In genomic region chr3:32198714-32199113, GRCh38 we compare ENCODE assay signal across 27 cellular contexts. TPM values are rescaled to one million over a fixed set of nuclear protein-coding genes. Genes with fewer than 3 reads are reported as not detected.
"Had no signal": no experiment of that assay in that cellular context is flagged by ENCODE, and none has a peak within 500 bp of the region (broad histone marks: within the 10 kb centered on the region; RNA-seq: fewer than 3 reads in every experiment).

No MANE protein-coding gene starts in this region.

- H3K4me1 ChIP-seq: psoas muscle had no signal

- H3K4me3 Mint-ChIP-seq: activated CD4-positive, alpha-beta memory T cell treated with anti-CD3 and anti-CD28 coated beads, Interleukin-2, amount 10 ng/mL, durations not matched to agents 7 days and 5 days; activated CD4-positive, alpha-beta T cell treated with anti-CD3 and anti-CD28 coated beads, Interleukin-2, amount 10 ng/mL, durations not matched to agents 7 days and 5 days; activated T-cell treated with anti-CD3 and anti-CD28 coated beads, Interleukin-2, amount 50 U/mL, for 24 hours; effector memory CD8-positive, alpha-beta T cell; naive thymus-derived CD4-positive, alpha-beta T cell; WTC11 had no signal

- H3K9me3 ChIP-seq: gastrocnemius medialis, psoas muscle, thoracic aorta had no signal

- H3K4me3 ChIP-seq: gastrocnemius medialis, psoas muscle, thoracic aorta had no signal

- H3K36me3 Mint-ChIP-seq: naive thymus-derived CD4-positive, alpha-beta T cell; WTC11 had no signal

- H3K27ac Mint-ChIP-seq: activated CD4-positive, alpha-beta memory T cell treated with anti-CD3 and anti-CD28 coated beads, Interleukin-2, amount 10 ng/mL, durations not matched to agents 7 days and 5 days; activated CD4-positive, alpha-beta T cell treated with anti-CD3 and anti-CD28 coated beads, Interleukin-2, amount 10 ng/mL, durations not matched to agents 7 days and 5 days; activated T-cell treated with anti-CD3 and anti-CD28 coated beads, Interleukin-2, amount 50 U/mL, for 24 hours; effector memory CD8-positive, alpha-beta T cell; naive thymus-derived CD4-positive, alpha-beta T cell; WTC11 had no signal

- H3K4me1 Mint-ChIP-seq: activated CD4-positive, alpha-beta memory T cell treated with anti-CD3 and anti-CD28 coated beads, Interleukin-2, amount 10 ng/mL, durations not matched to agents 7 days and 5 days; activated CD4-positive, alpha-beta T cell treated with anti-CD3 and anti-CD28 coated beads, Interleukin-2, amount 10 ng/mL, durations not matched to agents 7 days and 5 days; WTC11 had no signal

- H3K36me3 ChIP-seq: gastrocnemius medialis, thoracic aorta had no signal

- DNase-seq: activated CD4-positive, alpha-beta memory T cell treated with anti-CD3 and anti-CD28 coated beads, Interleukin-2, amount 10 ng/mL, durations not matched to agents 7 days and 5 days; activated CD4-positive, alpha-beta T cell treated with anti-CD3 and anti-CD28 coated beads for 1 hour; activated CD4-positive, alpha-beta T cell treated with anti-CD3 and anti-CD28 coated beads, Interleukin-2, amount 10 ng/mL, durations not matched to agents 7 days and 5 days; activated CD8-positive, alpha-beta memory T cell treated with anti-CD3 and anti-CD28 coated beads, Interleukin-2, amount 50 U/mL, for 48 hours; activated gamma-delta T cell; activated naive CD4-positive, alpha-beta T cell treated with anti-CD3 and anti-CD28 coated beads, Interleukin-2, amount 50 U/mL, for 16 hours; activated T-cell treated with anti-CD3 and anti-CD28 coated beads, Interleukin-2, amount 50 U/mL, for 24 hours; amygdala; cortex of kidney; effector memory CD8-positive, alpha-beta T cell; gastrocnemius medialis; glutamatergic neuron; islet precursor cell; left cardiac atrium; midbrain; naive thymus-derived CD4-positive, alpha-beta T cell; nucleus accumbens; psoas muscle; stimulated activated CD4-positive, alpha-beta T cell treated with anti-CD3 and anti-CD28 coated beads, Interleukin-15, amount 100 ng/mL, for 24 hours; stimulated activated CD4-positive, alpha-beta T cell treated with anti-CD3 and anti-CD28 coated beads, Interleukin-2, amount 100 ng/mL, for 24 hours; stimulated activated naive CD8-positive, alpha-beta T cell treated with anti-CD3 and anti-CD28 coated beads, Interleukin-15, Interleukin-2, amounts not matched to agents 100 U/mL and 50 U/mL, for 24 hours; T-helper 2 cell; trophoblast cell had no signal

- H3K9me3 Mint-ChIP-seq: activated CD4-positive, alpha-beta memory T cell treated with anti-CD3 and anti-CD28 coated beads, Interleukin-2, amount 10 ng/mL, durations not matched to agents 7 days and 5 days; activated CD4-positive, alpha-beta T cell treated with anti-CD3 and anti-CD28 coated beads, Interleukin-2, amount 10 ng/mL, durations not matched to agents 7 days and 5 days; activated T-cell treated with anti-CD3 and anti-CD28 coated beads, Interleukin-2, amount 50 U/mL, for 24 hours; effector memory CD8-positive, alpha-beta T cell; naive thymus-derived CD4-positive, alpha-beta T cell; WTC11 had no signal

- H3K9ac ChIP-seq: parathyroid adenoma had no signal

- H3K27me3 ChIP-seq: gastrocnemius medialis had no signal

- H2AFZ ChIP-seq: parathyroid adenoma had no signal

- H3K79me2 ChIP-seq: parathyroid adenoma had no signal

- ATAC-seq: effector memory CD8-positive, alpha-beta T cell; gastrocnemius medialis; left cardiac atrium; naive thymus-derived CD4-positive, alpha-beta T cell; psoas muscle; stimulated activated naive CD8-positive, alpha-beta T cell treated with anti-CD3 and anti-CD28 coated beads, Interleukin-15, Interleukin-2, amounts not matched to agents 100 U/mL and 50 U/mL, for 24 hours; WTC11 had no signal

- H3K27ac ChIP-seq: parathyroid adenoma, psoas muscle, thoracic aorta had no signal

RNA-seq across cellular contexts. Expression of gene CMTM8, which starts 39.8 kb away (rescaled TPM):
- polyA plus RNA-seq: neural cell had no signal
